In genomic region chr10:69901022-69901421, GRCh38 we compare ENCODE assay signal across 1 cellular context.
TF ChIP-seq lines count a peak whose summit lies in the region.

No MANE protein-coding gene starts in this region.

TF ChIP-seq in GM23338, 12 proteins besides CTCF, POLR2A, EP300 and RAD21 (continued from another document):
- TF ChIP-seq, protein P1, sequence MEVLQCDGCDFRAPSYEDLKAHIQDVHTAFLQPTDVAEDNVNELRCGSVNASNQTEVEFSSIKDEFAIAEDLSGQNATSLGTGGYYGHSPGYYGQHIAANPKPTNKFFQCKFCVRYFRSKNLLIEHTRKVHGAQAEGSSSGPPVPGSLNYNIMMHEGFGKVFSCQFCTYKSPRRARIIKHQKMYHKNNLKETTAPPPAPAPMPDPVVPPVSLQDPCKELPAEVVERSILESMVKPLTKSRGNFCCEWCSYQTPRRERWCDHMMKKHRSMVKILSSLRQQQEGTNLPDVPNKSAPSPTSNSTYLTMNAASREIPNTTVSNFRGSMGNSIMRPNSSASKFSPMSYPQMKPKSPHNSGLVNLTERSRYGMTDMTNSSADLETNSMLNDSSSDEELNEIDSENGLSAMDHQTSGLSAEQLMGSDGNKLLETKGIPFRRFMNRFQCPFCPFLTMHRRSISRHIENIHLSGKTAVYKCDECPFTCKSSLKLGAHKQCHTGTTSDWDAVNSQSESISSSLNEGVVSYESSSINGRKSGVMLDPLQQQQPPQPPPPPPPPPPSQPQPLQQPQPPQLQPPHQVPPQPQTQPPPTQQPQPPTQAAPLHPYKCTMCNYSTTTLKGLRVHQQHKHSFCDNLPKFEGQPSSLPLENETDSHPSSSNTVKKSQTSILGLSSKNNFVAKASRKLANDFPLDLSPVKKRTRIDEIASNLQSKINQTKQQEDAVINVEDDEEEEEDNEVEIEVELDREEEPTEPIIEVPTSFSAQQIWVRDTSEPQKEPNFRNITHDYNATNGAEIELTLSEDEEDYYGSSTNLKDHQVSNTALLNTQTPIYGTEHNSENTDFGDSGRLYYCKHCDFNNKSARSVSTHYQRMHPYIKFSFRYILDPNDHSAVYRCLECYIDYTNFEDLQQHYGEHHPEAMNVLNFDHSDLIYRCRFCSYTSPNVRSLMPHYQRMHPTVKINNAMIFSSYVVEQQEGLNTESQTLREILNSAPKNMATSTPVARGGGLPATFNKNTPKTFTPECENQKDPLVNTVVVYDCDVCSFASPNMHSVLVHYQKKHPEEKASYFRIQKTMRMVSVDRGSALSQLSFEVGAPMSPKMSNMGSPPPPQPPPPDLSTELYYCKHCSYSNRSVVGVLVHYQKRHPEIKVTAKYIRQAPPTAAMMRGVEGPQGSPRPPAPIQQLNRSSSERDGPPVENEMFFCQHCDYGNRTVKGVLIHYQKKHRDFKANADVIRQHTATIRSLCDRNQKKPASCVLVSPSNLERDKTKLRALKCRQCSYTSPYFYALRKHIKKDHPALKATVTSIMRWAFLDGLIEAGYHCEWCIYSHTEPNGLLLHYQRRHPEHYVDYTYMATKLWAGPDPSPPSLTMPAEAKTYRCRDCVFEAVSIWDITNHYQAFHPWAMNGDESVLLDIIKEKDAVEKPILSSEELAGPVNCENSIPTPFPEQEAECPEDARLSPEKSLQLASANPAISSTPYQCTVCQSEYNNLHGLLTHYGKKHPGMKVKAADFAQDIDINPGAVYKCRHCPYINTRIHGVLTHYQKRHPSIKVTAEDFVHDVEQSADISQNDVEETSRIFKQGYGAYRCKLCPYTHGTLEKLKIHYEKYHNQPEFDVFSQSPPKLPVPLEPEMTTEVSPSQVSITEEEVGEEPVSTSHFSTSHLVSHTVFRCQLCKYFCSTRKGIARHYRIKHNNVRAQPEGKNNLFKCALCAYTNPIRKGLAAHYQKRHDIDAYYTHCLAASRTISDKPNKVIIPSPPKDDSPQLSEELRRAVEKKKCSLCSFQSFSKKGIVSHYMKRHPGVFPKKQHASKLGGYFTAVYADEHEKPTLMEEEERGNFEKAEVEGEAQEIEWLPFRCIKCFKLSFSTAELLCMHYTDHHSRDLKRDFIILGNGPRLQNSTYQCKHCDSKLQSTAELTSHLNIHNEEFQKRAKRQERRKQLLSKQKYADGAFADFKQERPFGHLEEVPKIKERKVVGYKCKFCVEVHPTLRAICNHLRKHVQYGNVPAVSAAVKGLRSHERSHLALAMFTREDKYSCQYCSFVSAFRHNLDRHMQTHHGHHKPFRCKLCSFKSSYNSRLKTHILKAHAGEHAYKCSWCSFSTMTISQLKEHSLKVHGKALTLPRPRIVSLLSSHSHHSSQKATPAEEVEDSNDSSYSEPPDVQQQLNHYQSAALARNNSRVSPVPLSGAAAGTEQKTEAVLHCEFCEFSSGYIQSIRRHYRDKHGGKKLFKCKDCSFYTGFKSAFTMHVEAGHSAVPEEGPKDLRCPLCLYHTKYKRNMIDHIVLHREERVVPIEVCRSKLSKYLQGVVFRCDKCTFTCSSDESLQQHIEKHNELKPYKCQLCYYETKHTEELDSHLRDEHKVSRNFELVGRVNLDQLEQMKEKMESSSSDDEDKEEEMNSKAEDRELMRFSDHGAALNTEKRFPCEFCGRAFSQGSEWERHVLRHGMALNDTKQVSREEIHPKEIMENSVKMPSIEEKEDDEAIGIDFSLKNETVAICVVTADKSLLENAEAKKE (CRISPR knock-in tag; IDR thresholded peaks at IDR 0.05), result no peak
